19 cellular contexts compared by ENCODE assay signal in the genomic region with DNA sequence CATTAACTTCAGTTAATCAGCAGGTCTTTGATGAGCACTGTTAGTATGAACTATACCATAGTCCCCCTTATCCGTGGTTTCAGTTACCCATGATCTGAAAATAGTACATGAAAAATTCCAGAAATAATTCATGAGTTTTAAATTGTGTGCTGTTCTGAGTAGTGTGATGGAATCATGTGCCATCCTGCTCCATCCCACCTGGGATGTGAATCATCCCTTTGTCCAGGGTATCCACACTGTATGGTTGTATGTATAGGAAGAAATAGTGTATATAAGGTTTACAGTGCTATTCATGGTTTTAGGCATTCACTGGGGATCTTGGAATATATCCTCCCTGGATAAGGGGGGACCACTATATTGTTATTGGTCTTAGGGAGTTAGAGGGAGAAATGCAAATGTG. TPM values are rescaled to one million over a fixed set of nuclear protein-coding genes. Genes with fewer than 3 reads are reported as not detected.
DNase-seq lines count a peak whose midpoint lies in the region; ATAC-seq and TF ChIP-seq lines count a peak whose summit lies in the region.
"Had no signal": no experiment of that assay in that cellular context is flagged by ENCODE, and none has a peak within 500 bp of the region (broad histone marks: within the 10 kb centered on the region; RNA-seq: fewer than 3 reads in every experiment).

No MANE protein-coding gene starts in this region.

- peak overlapping the region; percentile 8 for H3K27ac Mint-ChIP-seq in T-helper 17 cell
- H3K27ac Mint-ChIP-seq: activated naive CD8-positive, alpha-beta T cell treated with anti-CD3 and anti-CD28 coated beads for 36 hours; endodermal cell had no signal

- intact Hi-C loops in esophagus squamous epithelium (cut with DNase I) = no loop called here
- intact Hi-C loops in ovary (cut with DNase I) = no loop called here
- intact Hi-C loops in posterior vena cava (cut with DNase I) = no loop called here

- H3K9me3 ChIP-seq in T-helper 17 cell (ENCODE audit: control insufficient read depth, low read length, poor library complexity, severe bottlenecking) = no peaks in the 10 kb centered on the region
- no peaks in the 10 kb centered on the region for H3K9me3 ChIP-seq in esophagus squamous epithelium
- H3K9me3 ChIP-seq in ovary = no peaks in the 10 kb centered on the region
- H3K9me3 ChIP-seq: suprapubic skin had no signal

- H3K36me3 ChIP-seq in esophagus squamous epithelium = no peaks in the 10 kb centered on the region
- no peaks in the 10 kb centered on the region for H3K36me3 ChIP-seq in ovary
- H3K36me3 ChIP-seq in urinary bladder (ENCODE audit: insufficient read depth) = no peaks in the 10 kb centered on the region
- H3K36me3 ChIP-seq: suprapubic skin had no signal

- peak overlapping the region in 3 of 4 donors; percentile 47 to 74 (median 60) for H3K27ac ChIP-seq in esophagus squamous epithelium
- H3K27ac ChIP-seq in ovary = peak overlapping the region; percentile 74 to 83
- peak overlapping the region; percentile 59 for H3K27ac ChIP-seq in urinary bladder (ENCODE audit: low read depth)
- H3K27ac ChIP-seq: suprapubic skin had no signal

- no peak for DNase-seq in T-helper 17 cell
- no peak for DNase-seq in esophagus squamous epithelium (lab: John Stamatoyannopoulos, UW)
- no peak for DNase-seq in ovary
- no peak for DNase-seq in posterior vena cava (ENCODE audit: low spot score)
- DNase-seq: activated CD4-positive, alpha-beta T cell treated with anti-CD3 and anti-CD28 coated beads for 4 hours; activated naive CD8-positive, alpha-beta T cell treated with anti-CD3 and anti-CD28 coated beads for 36 hours; DMS79 treated with DMSO at 0.1 percent for 48 hours; endodermal cell; MM.1S; NCI-H146; NCI-H748 treated with DMSO at 0.1 percent for 48 hours; SHP77; stimulated activated CD4-positive, alpha-beta T cell treated with anti-CD3 and anti-CD28 coated beads, Interleukin-15, amount 100 ng/mL, for 24 hours had no signal

- ATAC-seq in T-helper 17 cell (no peak), HG02571 (IDR thresholded peaks at IDR 0.05; ENCODE audit: unreplicated experiment) (no peak), HG03039 (IDR thresholded peaks at IDR 0.05; ENCODE audit: unreplicated experiment) (no peak)

- H3K4me1 ChIP-seq in esophagus squamous epithelium = peaks cover 0 to 68% (median 17%) of the 10 kb centered on the region in 3 donors
- H3K4me1 ChIP-seq in ovary (ENCODE audit: insufficient read depth) = peaks cover 24% of the 10 kb centered on the region
- H3K4me1 ChIP-seq in urinary bladder (ENCODE audit: insufficient read depth) = peaks cover 2% of the 10 kb centered on the region

- no peaks in the 10 kb centered on the region for H3K27me3 Mint-ChIP-seq in T-helper 17 cell
- H3K27me3 Mint-ChIP-seq: activated naive CD8-positive, alpha-beta T cell treated with anti-CD3 and anti-CD28 coated beads for 36 hours had no signal

- H3K4me3 ChIP-seq in esophagus squamous epithelium = no peak overlapping the region
- no peak overlapping the region for H3K4me3 ChIP-seq in ovary
- H3K4me3 ChIP-seq in urinary bladder (ENCODE audit: low read depth, low read length) = no peak overlapping the region
- H3K4me3 ChIP-seq: suprapubic skin had no signal

- TF ChIP-seq EP300 in ovary (IDR thresholded peaks at IDR 0.05) = no peak

- peaks cover 13% of the 10 kb centered on the region for H3K4me1 Mint-ChIP-seq in T-helper 17 cell

- no peaks in the 10 kb centered on the region for H3K27me3 ChIP-seq in esophagus squamous epithelium
- no peaks in the 10 kb centered on the region for H3K27me3 ChIP-seq in ovary
- H3K27me3 ChIP-seq: suprapubic skin had no signal

- WGBS in esophagus squamous epithelium, 2 donors = 65 to 75% methylated on average over 1 of the region's 1 CpG
- 42 to 51% (median 43%) methylated on average over 1 of the region's 1 CpG for WGBS in ovary, 3 donors
- 50% methylated on average over 1 of the region's 1 CpG for WGBS in urinary bladder

- TF ChIP-seq CTCF in esophagus squamous epithelium (IDR thresholded peaks at IDR 0.05) (no peak), ovary (IDR thresholded peaks at IDR 0.05) (no peak)

- peaks cover 4% of the 10 kb centered on the region for H3K36me3 Mint-ChIP-seq in T-helper 17 cell (ENCODE audit: low read depth)
- H3K36me3 Mint-ChIP-seq: brain had no signal

- no peak for TF ChIP-seq POLR2A in esophagus squamous epithelium (IDR thresholded peaks at IDR 0.05)
- TF ChIP-seq POLR2A in ovary (IDR thresholded peaks at IDR 0.05) = no peak

- no peak overlapping the region for H3K4me3 Mint-ChIP-seq in T-helper 17 cell
- H3K4me3 Mint-ChIP-seq: activated naive CD8-positive, alpha-beta T cell treated with anti-CD3 and anti-CD28 coated beads for 36 hours; brain; endodermal cell; neural crest cell had no signal

RNA-seq across cellular contexts. Expression of gene ARHGAP10, which starts 24.5 kb away (rescaled TPM):
- total RNA-seq in T-helper 17 cell = 10 to 100 TPM; 14.6 to 23.3 TPM
- 100 to 1,000 TPM in 1 of 4 donors, 10 to 100 TPM in 3; 26.5 to 117 (median 29.7) TPM for total RNA-seq in esophagus squamous epithelium
- total RNA-seq in ovary = 10 to 100 TPM; 51.1 to 76.7 (median 70.6) TPM
- polyA plus RNA-seq in ovary = 10 to 100 TPM; 37.1 to 38.8 TPM
- 76.7 TPM for total RNA-seq in urinary bladder
- polyA plus RNA-seq in urinary bladder = 71.3 TPM
- total RNA-seq in posterior vena cava = 10 to 100 TPM; 79.0 to 80.5 TPM
